11 cellular contexts compared by ENCODE assay signal in the genomic region with DNA sequence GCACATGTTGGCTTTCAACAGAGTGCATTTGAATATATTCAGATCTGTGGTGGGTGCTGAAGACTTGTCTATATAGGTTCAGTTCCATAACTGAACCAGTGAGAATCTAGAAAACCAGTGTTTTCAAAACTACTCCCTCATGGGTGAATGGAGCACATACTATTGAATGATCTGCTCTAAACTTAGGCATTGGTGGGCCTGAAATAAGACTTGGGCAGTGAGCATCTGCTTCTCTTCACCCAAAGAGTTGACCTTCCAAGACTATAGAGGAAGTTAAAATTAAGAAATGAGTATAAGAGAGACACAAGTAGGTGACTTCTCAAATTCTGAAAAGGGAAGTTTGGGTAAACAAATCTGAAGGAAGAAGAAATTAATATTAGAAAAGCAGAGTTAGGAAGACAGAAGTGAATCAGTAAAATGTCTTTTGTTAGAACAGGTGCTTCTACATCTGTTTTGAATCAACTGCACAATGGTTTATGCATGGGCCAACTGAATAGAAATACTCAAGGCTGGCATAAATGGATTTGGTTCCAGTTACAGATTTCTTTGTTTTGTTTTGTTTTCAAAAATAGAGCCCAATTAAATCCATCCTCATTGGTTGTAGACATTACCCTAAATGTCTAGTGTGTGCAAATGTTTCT. TPM values are rescaled to one million over a fixed set of nuclear protein-coding genes. Genes with fewer than 3 reads are reported as not detected.
DNase-seq lines count a peak whose midpoint lies in the region; ATAC-seq and TF ChIP-seq lines count a peak whose summit lies in the region.
"Had no signal": no experiment of that assay in that cellular context is flagged by ENCODE, and none has a peak within 500 bp of the region (broad histone marks: within the 10 kb centered on the region; RNA-seq: fewer than 3 reads in every experiment).

No MANE protein-coding gene starts in this region.

- peaks cover 78% of the 10 kb centered on the region for H3K79me2 ChIP-seq in mammary epithelial cell (ENCODE audit: insufficient read depth, low read length)

- H3K4me2 ChIP-seq in mammary epithelial cell (ENCODE audit: insufficient read depth, low read depth, low read length) = no peak overlapping the region

- no peak overlapping the region for H2AFZ ChIP-seq in mammary epithelial cell (ENCODE audit: low read depth, low read length)

- H3K4me1 Mint-ChIP-seq in naive thymus-derived CD8-positive, alpha-beta T cell = peaks cover 0 to 6% (median 0%) of the 10 kb centered on the region in 4 donors

- no peak overlapping the region for H3K4me3 Mint-ChIP-seq in naive thymus-derived CD8-positive, alpha-beta T cell

- in situ Hi-C loops in mammary epithelial cell (cut with MboI; ENCODE audit: low sequenced_read_pairs in 2 of 2) = no loop called here

- POLR2A ChIA-PET in naive thymus-derived CD8-positive, alpha-beta T cell (lab: Charles Lee) = no interaction called here

- H3K9me3 ChIP-seq in mammary epithelial cell (replicated peaks; ENCODE audit: insufficient read depth, low read length) = peaks cover 8% of the 10 kb centered on the region

- no peaks in the 10 kb centered on the region for H3K36me3 ChIP-seq in mammary epithelial cell (ENCODE audit: insufficient read depth, low read length)
- H3K36me3 ChIP-seq: thoracic aorta had no signal

- H3K27ac Mint-ChIP-seq in naive thymus-derived CD8-positive, alpha-beta T cell = no peak overlapping the region

- H3K27ac ChIP-seq in mammary epithelial cell (ENCODE audit: insufficient read depth, low read depth, low read length) = peak overlapping the region; percentile 83
- H3K27ac ChIP-seq: skin epidermis, thoracic aorta had no signal

- dilution Hi-C loops in mammary epithelial cell (cut with HindIII; ENCODE audit: low sequenced_read_pairs) = no loop called here

- intact Hi-C loops in mammary epithelial cell (cut with micrococcal nuclease) = loop anchor here (5.0 kb wide), 1 partner anchor 51 kb away; no protein-coding TSS in a partner anchor

- no peak overlapping the region for H3K9ac ChIP-seq in mammary epithelial cell (ENCODE audit: insufficient read depth, low read length)

- H4K20me1 ChIP-seq in mammary epithelial cell (ENCODE audit: insufficient read depth, low read length) = no peaks in the 10 kb centered on the region

- no peak for TF ChIP-seq CTCF in mammary epithelial cell (conservative IDR thresholded peaks at IDR 0.05 in 1 of 2, IDR thresholded peaks at IDR 0.05 in 1 of 2; ENCODE audit: extremely low read depth in 1 of 2, insufficient read depth in 1 of 2, low read depth in 1 of 2, low read length in 2 of 2)

- DNase-seq in mammary epithelial cell = no peak
- no peak for DNase-seq in SHP77 (lab: John Stamatoyannopoulos, UW)
- DNase-seq in activated CD4-positive, CD25-positive, alpha-beta regulatory T cell (lab: John Stamatoyannopoulos, UW) = no peak
- no peak for DNase-seq in COLO668 (lab: John Stamatoyannopoulos, UW; ENCODE audit: unreplicated experiment)
- no peak for DNase-seq in naive thymus-derived CD8-positive, alpha-beta T cell
- DNase-seq: islet precursor cell had no signal

- peak; percentile 81 for ATAC-seq in GM18511 (IDR thresholded peaks at IDR 0.05; ENCODE audit: unreplicated experiment)
- ATAC-seq in GM21619 (IDR thresholded peaks at IDR 0.05; ENCODE audit: unreplicated experiment) = peak; percentile 73
- ATAC-seq in HG03520 (IDR thresholded peaks at IDR 0.05; ENCODE audit: unreplicated experiment) = peak; percentile 74
- ATAC-seq in naive thymus-derived CD8-positive, alpha-beta T cell = no peak

- H3K4me1 ChIP-seq in mammary epithelial cell (ENCODE audit: insufficient read depth, low read length) = peaks cover 14% of the 10 kb centered on the region

- no TSS peak for BruUV-seq in mammary epithelial cell (replicated peaks; lab: Mats Ljungman, UMichigan)

- H3K9me3 Mint-ChIP-seq in naive thymus-derived CD8-positive, alpha-beta T cell = peaks cover 0 to 13% (median 5%) of the 10 kb centered on the region in 9 donors

- no peaks in the 10 kb centered on the region for H3K27me3 ChIP-seq in mammary epithelial cell (ENCODE audit: insufficient read depth, low read length)

- no peak overlapping the region for H3K4me3 ChIP-seq in mammary epithelial cell (replicated peaks in 1 of 3; ENCODE audit: insufficient read depth in 1 of 3, low read depth in 2 of 3, low read length in 3 of 3)
- H3K4me3 ChIP-seq: skin epidermis, thoracic aorta had no signal

- peaks cover 0 to 9% (median 6%) of the 10 kb centered on the region in 5 donors for H3K27me3 Mint-ChIP-seq in naive thymus-derived CD8-positive, alpha-beta T cell

- H3K36me3 Mint-ChIP-seq in naive thymus-derived CD8-positive, alpha-beta T cell = peaks cover 0 to 18% (median 3%) of the 10 kb centered on the region in 3 donors

- CTCF ChIA-PET in mammary epithelial cell (lab: Charles Lee; ENCODE audit: low non-redundant PET) = no interaction called here

RNA-seq across cellular contexts. Expression of gene ALCAM, which starts 19.3 kb away (rescaled TPM):
- 10 to 100 TPM; 67.6 to 88.4 TPM for total RNA-seq in mammary epithelial cell
- polyA plus RNA-seq in mammary epithelial cell = 64.0 TPM
- 83.6 TPM for polyA minus RNA-seq in mammary epithelial cell
- 1 to 10 TPM; 2.7 to 3.1 TPM for total RNA-seq in naive thymus-derived CD8-positive, alpha-beta T cell
- polyA plus RNA-seq in naive thymus-derived CD8-positive, alpha-beta T cell = 1 to 10 TPM in 2 of 3 donors, under 1 TPM in 1; 0.41 to 1.8 (median 1.5) TPM

Comparison
In these comparisons a context has a peak if more than half of its experiments do, and no peak if none do; other contexts are left out.
1. ATAC-seq: peak in GM18511 (single experiment), GM21619 (single experiment) and HG03520 (single experiment); none in naive thymus-derived CD8-positive, alpha-beta T cell (0 of 2).
2. RNA of gene ALCAM, which starts 19.3 kb away (total RNA-seq): 67.6 to 88.4 TPM in mammary epithelial cell; 2.7 to 3.1 TPM in naive thymus-derived CD8-positive, alpha-beta T cell; every median in the first group is over 10 times any median in the second.